In the genomic region with DNA sequence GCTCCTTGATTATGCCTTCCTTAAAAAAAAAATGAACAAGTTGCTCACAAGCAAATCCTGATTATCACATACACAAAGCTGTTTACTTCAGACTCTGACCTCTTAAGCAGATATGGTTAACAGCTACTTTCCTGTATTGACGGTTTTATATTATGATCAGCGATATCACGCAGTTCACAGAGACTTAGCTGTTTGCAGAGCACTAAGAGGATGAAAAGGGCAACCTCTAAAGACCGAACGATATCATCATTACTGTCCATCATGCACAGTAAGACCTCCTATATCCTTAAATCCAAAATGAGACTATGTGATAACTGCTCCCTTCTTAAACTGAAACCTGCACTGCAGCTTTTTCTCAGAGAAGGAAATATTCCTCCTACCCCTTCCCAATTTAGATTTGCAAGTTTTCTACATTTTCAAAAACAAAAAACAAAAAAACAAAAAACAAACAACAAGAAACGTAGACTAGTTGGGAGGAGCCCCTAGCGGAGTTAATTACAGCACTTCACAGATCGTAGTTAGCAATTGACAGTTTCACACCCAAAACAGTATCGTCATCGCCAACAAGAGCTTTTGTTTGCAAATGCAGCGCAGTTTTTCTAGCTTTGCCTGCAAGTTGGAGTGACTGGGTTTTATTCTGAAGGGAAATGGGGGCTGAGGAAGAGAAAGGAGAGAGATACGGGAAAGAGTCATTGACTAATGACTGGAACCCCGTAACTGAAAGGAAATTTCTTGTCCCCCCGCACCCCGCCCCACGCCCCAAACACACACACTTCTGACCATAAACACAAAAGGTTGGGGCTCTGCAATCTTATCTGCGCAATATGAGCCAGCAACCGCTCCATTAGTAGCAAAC, we compare ENCODE assay signal across 8 cellular contexts. TPM values are rescaled to one million over a fixed set of nuclear protein-coding genes. Genes with fewer than 3 reads are reported as not detected.
DNase-seq lines count a peak whose midpoint lies in the region; ATAC-seq and TF ChIP-seq lines count a peak whose summit lies in the region.

No MANE protein-coding gene starts in this region.

- H3K27ac Mint-ChIP-seq in activated naive CD4-positive, alpha-beta T cell treated with anti-CD3 and anti-CD28 coated beads, Interleukin-2, amount 50 U/mL, for 72 hours = peak overlapping the region; percentile 95 to 100

- TF ChIP-seq CTCF in AG10803 (conservative IDR thresholded peaks at IDR 0.05; ENCODE audit: low read length) (no peak), GM12873 (IDR thresholded peaks at IDR 0.05; ENCODE audit: insufficient read depth, low read depth, low read length, missing control alignments) (peak; percentile 19)

- DNase-seq in AG10803 (ENCODE audit: low read depth) (peak; percentile 25), NCI-H2227 treated with DMSO at 0.1 percent for 48 hours (lab: John Stamatoyannopoulos, UW) (peak; percentile 54), right cardiac atrium (peak in 1 of 3 donors; percentile 49), putamen (ENCODE audit: low spot score) (peak; percentile 64), SKM-1 treated with dmso at 0.1 percent for 144 hours (lab: John Stamatoyannopoulos, UW; ENCODE audit: unreplicated experiment) (no peak), DMS114 treated with DMSO at 0.1 percent for 48 hours (lab: John Stamatoyannopoulos, UW; ENCODE audit: unreplicated experiment) (no peak)
- peak in 1 of 2 donors; percentile 42 for DNase-seq in activated naive CD4-positive, alpha-beta T cell treated with anti-CD3 and anti-CD28 coated beads, Interleukin-2, amount 50 U/mL, for 72 hours (ENCODE audit: low spot score in 2 of 2)

- no peaks in the 10 kb centered on the region for H3K9me3 ChIP-seq in right cardiac atrium (ENCODE audit: control insufficient read depth, low read length)

- peak overlapping the region; percentile 100 for H3K27ac ChIP-seq in right cardiac atrium (ENCODE audit: low read length)

- intact Hi-C loops in right cardiac atrium (cut with DNase I) = loop anchor here in 2 of 4 donors (5.0 to 10.0 kb wide), 4 partner anchors 95 to 138 kb away; a partner anchor contains a TSS

- no peaks in the 10 kb centered on the region for H3K27me3 ChIP-seq in right cardiac atrium (ENCODE audit: control insufficient read depth, insufficient read depth)

- under 1% methylated on average over 18 of the region's 18 CpGs for WGBS in right cardiac atrium

- H3K36me3 Mint-ChIP-seq in activated naive CD4-positive, alpha-beta T cell treated with anti-CD3 and anti-CD28 coated beads, Interleukin-2, amount 50 U/mL, for 72 hours = peaks cover 33 to 37% of the 10 kb centered on the region in 2 donors

- peaks cover 3% of the 10 kb centered on the region for H3K4me1 ChIP-seq in right cardiac atrium (ENCODE audit: control insufficient read depth, insufficient read depth, low read length)

- peak overlapping the region; percentile 91 for H3K4me3 ChIP-seq in AG10803 (ENCODE audit: low read length)
- peak overlapping the region; percentile 88 for H3K4me3 ChIP-seq in right cardiac atrium (ENCODE audit: low read length)

- peak; percentile 5 to 8 for ATAC-seq in activated naive CD4-positive, alpha-beta T cell treated with anti-CD3 and anti-CD28 coated beads, Interleukin-2, amount 50 U/mL, for 72 hours
- ATAC-seq in right cardiac atrium = no peak

- no peaks in the 10 kb centered on the region for H3K9me3 Mint-ChIP-seq in activated naive CD4-positive, alpha-beta T cell treated with anti-CD3 and anti-CD28 coated beads, Interleukin-2, amount 50 U/mL, for 72 hours

RNA-seq across cellular contexts. Expression of a gene that starts 1.2 kb away (rescaled TPM):
- 100 to 1,000 TPM; 180 to 239 TPM for total RNA-seq in activated naive CD4-positive, alpha-beta T cell treated with anti-CD3 and anti-CD28 coated beads, Interleukin-2, amount 50 U/mL, for 72 hours
- total RNA-seq in right cardiac atrium = 100 to 1,000 TPM; 126 to 149 (median 139) TPM
- 38.0 TPM for polyA plus RNA-seq in right cardiac atrium

Comparison
In these comparisons a context has a peak if more than half of its experiments do, and no peak if none do; other contexts are left out.
1. DNase-seq: peak in AG10803 (single experiment), NCI-H2227 treated with DMSO at 0.1 percent for 48 hours (single experiment) and putamen (single experiment); none in SKM-1 treated with dmso at 0.1 percent for 144 hours (single experiment) and DMS114 treated with DMSO at 0.1 percent for 48 hours (single experiment).
2. ATAC-seq: peak in activated naive CD4-positive, alpha-beta T cell treated with anti-CD3 and anti-CD28 coated beads, Interleukin-2, amount 50 U/mL, for 72 hours (2 of 2); none in right cardiac atrium (0 of 2).